2 cellular contexts compared by ENCODE assay signal in genomic region chr19:43847884-43848283, GRCh38.
TF ChIP-seq lines count a peak whose summit lies in the region.

No MANE protein-coding gene starts in this region.

TF ChIP-seq in liver, 16 proteins besides CTCF, POLR2A, EP300 and RAD21 (continued from another document):
- TF ChIP-seq, protein P1, sequence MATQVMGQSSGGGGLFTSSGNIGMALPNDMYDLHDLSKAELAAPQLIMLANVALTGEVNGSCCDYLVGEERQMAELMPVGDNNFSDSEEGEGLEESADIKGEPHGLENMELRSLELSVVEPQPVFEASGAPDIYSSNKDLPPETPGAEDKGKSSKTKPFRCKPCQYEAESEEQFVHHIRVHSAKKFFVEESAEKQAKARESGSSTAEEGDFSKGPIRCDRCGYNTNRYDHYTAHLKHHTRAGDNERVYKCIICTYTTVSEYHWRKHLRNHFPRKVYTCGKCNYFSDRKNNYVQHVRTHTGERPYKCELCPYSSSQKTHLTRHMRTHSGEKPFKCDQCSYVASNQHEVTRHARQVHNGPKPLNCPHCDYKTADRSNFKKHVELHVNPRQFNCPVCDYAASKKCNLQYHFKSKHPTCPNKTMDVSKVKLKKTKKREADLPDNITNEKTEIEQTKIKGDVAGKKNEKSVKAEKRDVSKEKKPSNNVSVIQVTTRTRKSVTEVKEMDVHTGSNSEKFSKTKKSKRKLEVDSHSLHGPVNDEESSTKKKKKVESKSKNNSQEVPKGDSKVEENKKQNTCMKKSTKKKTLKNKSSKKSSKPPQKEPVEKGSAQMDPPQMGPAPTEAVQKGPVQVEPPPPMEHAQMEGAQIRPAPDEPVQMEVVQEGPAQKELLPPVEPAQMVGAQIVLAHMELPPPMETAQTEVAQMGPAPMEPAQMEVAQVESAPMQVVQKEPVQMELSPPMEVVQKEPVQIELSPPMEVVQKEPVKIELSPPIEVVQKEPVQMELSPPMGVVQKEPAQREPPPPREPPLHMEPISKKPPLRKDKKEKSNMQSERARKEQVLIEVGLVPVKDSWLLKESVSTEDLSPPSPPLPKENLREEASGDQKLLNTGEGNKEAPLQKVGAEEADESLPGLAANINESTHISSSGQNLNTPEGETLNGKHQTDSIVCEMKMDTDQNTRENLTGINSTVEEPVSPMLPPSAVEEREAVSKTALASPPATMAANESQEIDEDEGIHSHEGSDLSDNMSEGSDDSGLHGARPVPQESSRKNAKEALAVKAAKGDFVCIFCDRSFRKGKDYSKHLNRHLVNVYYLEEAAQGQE (IDR thresholded peaks at IDR 0.05), result no peak
- TF ChIP-seq, protein P2, sequence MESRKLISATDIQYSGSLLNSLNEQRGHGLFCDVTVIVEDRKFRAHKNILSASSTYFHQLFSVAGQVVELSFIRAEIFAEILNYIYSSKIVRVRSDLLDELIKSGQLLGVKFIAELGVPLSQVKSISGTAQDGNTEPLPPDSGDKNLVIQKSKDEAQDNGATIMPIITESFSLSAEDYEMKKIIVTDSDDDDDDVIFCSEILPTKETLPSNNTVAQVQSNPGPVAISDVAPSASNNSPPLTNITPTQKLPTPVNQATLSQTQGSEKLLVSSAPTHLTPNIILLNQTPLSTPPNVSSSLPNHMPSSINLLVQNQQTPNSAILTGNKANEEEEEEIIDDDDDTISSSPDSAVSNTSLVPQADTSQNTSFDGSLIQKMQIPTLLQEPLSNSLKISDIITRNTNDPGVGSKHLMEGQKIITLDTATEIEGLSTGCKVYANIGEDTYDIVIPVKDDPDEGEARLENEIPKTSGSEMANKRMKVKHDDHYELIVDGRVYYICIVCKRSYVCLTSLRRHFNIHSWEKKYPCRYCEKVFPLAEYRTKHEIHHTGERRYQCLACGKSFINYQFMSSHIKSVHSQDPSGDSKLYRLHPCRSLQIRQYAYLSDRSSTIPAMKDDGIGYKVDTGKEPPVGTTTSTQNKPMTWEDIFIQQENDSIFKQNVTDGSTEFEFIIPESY (IDR thresholded peaks at IDR 0.05), result no peak
- TF ChIP-seq RXRA (IDR thresholded peaks at IDR 0.05) (no peak), JUND (IDR thresholded peaks at IDR 0.05) (no peak), NR2F2 (IDR thresholded peaks at IDR 0.05) (no peak), FOXA1 (IDR thresholded peaks at IDR 0.05) (no peak), TAF1 (conservative IDR thresholded peaks at IDR 0.05) (no peak)

TF ChIP-seq in WTC11, 78 proteins besides CTCF, POLR2A, EP300 and RAD21 (continued from another document):
- TF ChIP-seq IRF1 (CRISPR knock-in tag; IDR thresholded peaks at IDR 0.05), result no peak
- TF ChIP-seq ZNF121 (CRISPR knock-in tag; IDR thresholded peaks at IDR 0.05), result no peak
TF ChIP-seq in WTC11: peak in this region for 0.
